ENCODE assay signal across 1 cellular context in the genomic region with DNA sequence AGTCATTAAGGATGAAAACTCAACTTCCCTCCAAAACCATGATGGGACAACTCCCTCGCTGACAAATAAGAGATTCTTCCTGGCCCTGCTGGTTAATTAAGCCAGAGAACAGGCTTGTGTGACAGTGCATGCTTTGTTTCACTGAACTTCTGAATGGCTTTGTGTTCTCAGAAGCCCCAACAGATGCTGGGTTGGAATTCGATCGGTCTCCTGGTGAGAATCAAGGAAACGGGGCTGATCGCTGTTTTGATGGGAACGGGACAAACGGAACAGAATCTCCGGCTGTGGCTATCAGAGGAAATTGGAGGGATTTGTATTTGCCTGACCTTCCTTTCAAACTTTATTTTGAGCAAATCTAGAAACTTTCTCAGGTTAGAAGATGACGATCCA.
TF ChIP-seq lines count a peak whose summit lies in the region.

No MANE protein-coding gene starts in this region.

TF ChIP-seq in WTC11, 78 proteins besides CTCF, POLR2A, EP300 and RAD21 (continued from another document):
- TF ChIP-seq, protein P1, sequence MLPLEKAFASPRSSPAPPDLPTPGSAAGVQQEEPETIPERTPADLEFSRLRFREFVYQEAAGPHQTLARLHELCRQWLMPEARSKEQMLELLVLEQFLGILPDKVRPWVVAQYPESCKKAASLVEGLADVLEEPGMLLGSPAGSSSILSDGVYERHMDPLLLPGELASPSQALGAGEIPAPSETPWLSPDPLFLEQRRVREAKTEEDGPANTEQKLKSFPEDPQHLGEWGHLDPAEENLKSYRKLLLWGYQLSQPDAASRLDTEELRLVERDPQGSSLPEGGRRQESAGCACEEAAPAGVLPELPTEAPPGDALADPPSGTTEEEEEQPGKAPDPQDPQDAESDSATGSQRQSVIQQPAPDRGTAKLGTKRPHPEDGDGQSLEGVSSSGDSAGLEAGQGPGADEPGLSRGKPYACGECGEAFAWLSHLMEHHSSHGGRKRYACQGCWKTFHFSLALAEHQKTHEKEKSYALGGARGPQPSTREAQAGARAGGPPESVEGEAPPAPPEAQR (CRISPR knock-in tag; IDR thresholded peaks at IDR 0.05), result no peak
- TF ChIP-seq CREB1 (CRISPR knock-in tag; IDR thresholded peaks at IDR 0.05), result no peak
- TF ChIP-seq, protein P2, sequence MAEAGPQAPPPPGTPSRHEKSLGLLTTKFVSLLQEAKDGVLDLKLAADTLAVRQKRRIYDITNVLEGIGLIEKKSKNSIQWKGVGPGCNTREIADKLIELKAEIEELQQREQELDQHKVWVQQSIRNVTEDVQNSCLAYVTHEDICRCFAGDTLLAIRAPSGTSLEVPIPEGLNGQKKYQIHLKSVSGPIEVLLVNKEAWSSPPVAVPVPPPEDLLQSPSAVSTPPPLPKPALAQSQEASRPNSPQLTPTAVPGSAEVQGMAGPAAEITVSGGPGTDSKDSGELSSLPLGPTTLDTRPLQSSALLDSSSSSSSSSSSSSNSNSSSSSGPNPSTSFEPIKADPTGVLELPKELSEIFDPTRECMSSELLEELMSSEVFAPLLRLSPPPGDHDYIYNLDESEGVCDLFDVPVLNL (CRISPR knock-in tag; IDR thresholded peaks at IDR 0.05; ENCODE audit: borderline replicate concordance, low read depth), result no peak
- TF ChIP-seq, protein P3, sequence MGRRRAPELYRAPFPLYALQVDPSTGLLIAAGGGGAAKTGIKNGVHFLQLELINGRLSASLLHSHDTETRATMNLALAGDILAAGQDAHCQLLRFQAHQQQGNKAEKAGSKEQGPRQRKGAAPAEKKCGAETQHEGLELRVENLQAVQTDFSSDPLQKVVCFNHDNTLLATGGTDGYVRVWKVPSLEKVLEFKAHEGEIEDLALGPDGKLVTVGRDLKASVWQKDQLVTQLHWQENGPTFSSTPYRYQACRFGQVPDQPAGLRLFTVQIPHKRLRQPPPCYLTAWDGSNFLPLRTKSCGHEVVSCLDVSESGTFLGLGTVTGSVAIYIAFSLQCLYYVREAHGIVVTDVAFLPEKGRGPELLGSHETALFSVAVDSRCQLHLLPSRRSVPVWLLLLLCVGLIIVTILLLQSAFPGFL (CRISPR knock-in tag; IDR thresholded peaks at IDR 0.05; ENCODE audit: borderline replicate concordance), result no peak
- TF ChIP-seq ETV6 (CRISPR knock-in tag; IDR thresholded peaks at IDR 0.05), result no peak
- TF ChIP-seq GTF2I (CRISPR knock-in tag; conservative IDR thresholded peaks at IDR 0.05), result no peak
- no peak for TF ChIP-seq ZNF671 (CRISPR knock-in tag; IDR thresholded peaks at IDR 0.05)
- TF ChIP-seq, protein P4, sequence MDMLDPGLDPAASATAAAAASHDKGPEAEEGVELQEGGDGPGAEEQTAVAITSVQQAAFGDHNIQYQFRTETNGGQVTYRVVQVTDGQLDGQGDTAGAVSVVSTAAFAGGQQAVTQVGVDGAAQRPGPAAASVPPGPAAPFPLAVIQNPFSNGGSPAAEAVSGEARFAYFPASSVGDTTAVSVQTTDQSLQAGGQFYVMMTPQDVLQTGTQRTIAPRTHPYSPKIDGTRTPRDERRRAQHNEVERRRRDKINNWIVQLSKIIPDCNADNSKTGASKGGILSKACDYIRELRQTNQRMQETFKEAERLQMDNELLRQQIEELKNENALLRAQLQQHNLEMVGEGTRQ (CRISPR knock-in tag; IDR thresholded peaks at IDR 0.05), result no peak
- TF ChIP-seq RELA (CRISPR knock-in tag; IDR thresholded peaks at IDR 0.05; ENCODE audit: borderline replicate concordance), result no peak
- TF ChIP-seq ATF1 (CRISPR knock-in tag; IDR thresholded peaks at IDR 0.05), result no peak
